1 cellular context compared by ENCODE assay signal in the genomic region with DNA sequence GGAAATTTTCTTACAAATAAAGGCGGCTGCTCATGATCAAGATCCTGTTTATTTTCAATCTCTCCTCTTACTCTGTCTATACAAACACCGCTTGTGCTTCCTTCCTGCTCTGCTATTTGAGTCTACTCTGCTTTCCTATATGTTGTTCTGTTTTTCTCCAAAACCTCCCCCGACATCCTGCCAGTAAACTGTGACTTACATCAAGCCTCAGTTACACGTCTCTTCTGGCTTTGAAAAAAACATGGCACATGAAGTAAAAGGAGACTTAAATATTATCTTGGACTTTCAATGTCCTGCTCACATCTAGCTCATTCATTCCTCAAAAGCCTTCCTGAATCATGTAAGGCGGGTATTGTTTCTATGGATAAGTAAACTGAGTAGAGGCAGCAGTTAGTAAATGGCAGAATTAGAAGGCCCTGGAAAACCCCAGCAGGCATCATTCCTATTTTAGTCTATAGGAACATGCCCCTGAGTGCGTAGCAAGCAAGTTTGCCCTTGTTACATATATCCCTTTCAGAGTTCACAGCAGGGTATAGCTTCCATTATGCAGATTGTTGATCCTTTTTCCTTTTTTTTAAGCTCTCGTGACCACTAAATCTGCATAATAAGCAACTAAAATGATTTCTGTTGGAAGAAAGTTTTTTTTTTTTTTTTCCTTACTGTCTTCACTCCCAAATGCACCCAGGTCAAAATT.
TF ChIP-seq lines count a peak whose summit lies in the region.

No MANE protein-coding gene starts in this region.

TF ChIP-seq in IMR-90, 13 proteins besides CTCF, POLR2A, EP300 and RAD21 (continued from another document):
- TF ChIP-seq USF2 (IDR thresholded peaks at IDR 0.05; ENCODE audit: low read depth, low read length) (no peak), MAFK (IDR thresholded peaks at IDR 0.05; ENCODE audit: low read depth, low read length) (no peak), RCOR1 (IDR thresholded peaks at IDR 0.05; ENCODE audit: insufficient replicate concordance, low read length) (no peak), FOS (IDR thresholded peaks at IDR 0.05; ENCODE audit: low read depth, low read length) (no peak), BHLHE40 (IDR thresholded peaks at IDR 0.05; ENCODE audit: low read depth, low read length) (no peak), ELK1 (IDR thresholded peaks at IDR 0.05; ENCODE audit: borderline replicate concordance, low read depth, low read length) (no peak), SMC3 (IDR thresholded peaks at IDR 0.05; ENCODE audit: low read depth, low read length) (no peak)
